ENCODE assay signal across 11 cellular contexts in the genomic region with DNA sequence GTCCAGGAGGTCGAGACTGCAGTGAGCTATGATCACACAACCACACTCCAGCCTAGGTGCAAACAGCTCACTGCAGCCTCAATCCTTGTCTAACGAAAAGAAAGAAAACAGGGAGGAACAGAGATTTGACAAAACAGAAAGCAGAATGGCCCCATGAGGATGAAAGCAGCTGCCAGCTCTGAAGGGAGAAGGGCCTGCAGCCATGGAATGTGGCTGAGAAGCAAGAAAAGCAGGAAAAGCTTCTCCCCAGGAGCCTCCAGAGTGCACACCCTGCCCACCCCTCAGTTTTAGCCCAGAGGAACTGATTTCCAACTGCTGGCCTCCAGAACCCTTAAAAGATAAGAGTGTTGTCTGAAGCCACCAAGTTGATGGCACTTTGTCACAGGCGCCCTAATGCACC. TPM values are rescaled to one million over a fixed set of nuclear protein-coding genes. Genes with fewer than 3 reads are reported as not detected.
DNase-seq lines count a peak whose midpoint lies in the region; ATAC-seq and TF ChIP-seq lines count a peak whose summit lies in the region.
"Had no signal": no experiment of that assay in that cellular context is flagged by ENCODE, and none has a peak within 500 bp of the region (broad histone marks: within the 10 kb centered on the region; RNA-seq: fewer than 3 reads in every experiment).

No MANE protein-coding gene starts in this region.

- peaks cover 96% of the 10 kb centered on the region for H3K4me1 Mint-ChIP-seq in activated T-cell treated with anti-CD3 and anti-CD28 coated beads, Interleukin-2, amount 50 U/mL, for 4 hours (ENCODE audit: low read depth)

- H3K4me3 ChIP-seq in breast epithelium (peak overlapping the region in 2 of 3 donors; percentile 2 to 13), mesendoderm (ENCODE audit: low read length) (no peak overlapping the region), upper lobe of right lung (no peak overlapping the region)

- H3K27me3 Mint-ChIP-seq in activated T-cell treated with anti-CD3 and anti-CD28 coated beads, Interleukin-2, amount 50 U/mL, for 4 hours (ENCODE audit: low read depth) = no peaks in the 10 kb centered on the region

- H3K36me3 Mint-ChIP-seq in activated T-cell treated with anti-CD3 and anti-CD28 coated beads, Interleukin-2, amount 50 U/mL, for 4 hours (ENCODE audit: insufficient read depth) = peaks cover 13% of the 10 kb centered on the region

- no CpG with 5 or more reads among the region's 3 CpGs for WGBS in mesendoderm (ENCODE audit: extremely low coverage, insufficient coverage, low lambda C conversion rate)

- no peak overlapping the region for H2AK5ac ChIP-seq in mesendoderm (ENCODE audit: low read length)

- intact Hi-C loops in breast epithelium (cut with DNase I; ENCODE audit: low total_unique reads) (no loop called here), upper lobe of right lung (cut with DNase I) (no loop called here)

- no peak for ATAC-seq in activated T-cell treated with anti-CD3 and anti-CD28 coated beads, Interleukin-2, amount 50 U/mL, for 4 hours
- ATAC-seq in upper lobe of right lung = no peak
- no peak for ATAC-seq in HG03025 (IDR thresholded peaks at IDR 0.05; ENCODE audit: low FRiP score, unreplicated experiment)

- DNase-seq in activated T-cell treated with anti-CD3 and anti-CD28 coated beads, Interleukin-2, amount 50 U/mL, for 4 hours = no peak
- no peak for DNase-seq in activated T-cell treated with anti-CD3 and anti-CD28 coated beads, Interleukin-2, amount 50 U/mL, for 48 hours
- DNase-seq in breast epithelium (ENCODE audit: low spot score in 2 of 2) (no peak), mesendoderm (peak; percentile 64), upper lobe of right lung (no peak), amygdala (lab: John Stamatoyannopoulos, UW) (no peak), NCI-H2171 (lab: John Stamatoyannopoulos, UW) (no peak)
- DNase-seq: BE2C; central memory CD4-positive, alpha-beta T cell; NCI-H1436 treated with DMSO at 0.1 percent for 48 hours had no signal

- TF ChIP-seq POLR2A in breast epithelium (IDR thresholded peaks at IDR 0.05) = no peak

- H3K27ac ChIP-seq in breast epithelium (peak overlapping the region; percentile 96 to 98), mesendoderm (ENCODE audit: low read depth, low read length) (peak overlapping the region; percentile 30), upper lobe of right lung (peak overlapping the region; percentile 95)

- no peak overlapping the region for H3K18ac ChIP-seq in mesendoderm (ENCODE audit: low read length)

- H3K27me3 ChIP-seq in breast epithelium (no peaks in the 10 kb centered on the region), mesendoderm (ENCODE audit: insufficient read depth, low read length, poor library complexity) (no peaks in the 10 kb centered on the region), upper lobe of right lung (no peaks in the 10 kb centered on the region)
- H3K27me3 ChIP-seq: BE2C had no signal

- no peak overlapping the region for H3K4me2 ChIP-seq in mesendoderm (ENCODE audit: low read length)

- TF ChIP-seq CTCF in breast epithelium (IDR thresholded peaks at IDR 0.05) (no peak), upper lobe of right lung (IDR thresholded peaks at IDR 0.05) (no peak)

- no peak overlapping the region for H3K4ac ChIP-seq in mesendoderm (ENCODE audit: low read depth, low read length)

- H3K36me3 ChIP-seq in breast epithelium = no peaks in the 10 kb centered on the region
- no peaks in the 10 kb centered on the region for H3K36me3 ChIP-seq in mesendoderm (ENCODE audit: control insufficient read depth, insufficient read depth, low read length)
- no peaks in the 10 kb centered on the region for H3K36me3 ChIP-seq in upper lobe of right lung
- H3K36me3 ChIP-seq: BE2C had no signal

- no peaks in the 10 kb centered on the region for H3K9me3 Mint-ChIP-seq in activated T-cell treated with anti-CD3 and anti-CD28 coated beads, Interleukin-2, amount 50 U/mL, for 4 hours

- H2BK5ac ChIP-seq in mesendoderm (ENCODE audit: low read length) = no peak overlapping the region

- H4K5ac ChIP-seq in mesendoderm (ENCODE audit: low read length) = no peak overlapping the region

- peak overlapping the region; percentile 57 for H3K4me3 Mint-ChIP-seq in activated T-cell treated with anti-CD3 and anti-CD28 coated beads, Interleukin-2, amount 50 U/mL, for 4 hours

- H3K4me1 ChIP-seq in breast epithelium = peaks cover 4 to 43% of the 10 kb centered on the region in 2 donors
- peaks cover 13% of the 10 kb centered on the region for H3K4me1 ChIP-seq in mesendoderm (ENCODE audit: control insufficient read depth, low read depth, low read length)
- peaks cover 77% of the 10 kb centered on the region for H3K4me1 ChIP-seq in upper lobe of right lung

- peaks cover 22% of the 10 kb centered on the region for H3K79me2 ChIP-seq in mesendoderm (ENCODE audit: control insufficient read depth, insufficient read depth, low read length)

- no peak overlapping the region for H3K23ac ChIP-seq in mesendoderm (ENCODE audit: low read length)

- H3K56ac ChIP-seq in mesendoderm (ENCODE audit: low read length) = no peak overlapping the region

- H2BK120ac ChIP-seq in mesendoderm (ENCODE audit: low read depth, low read length) = no peak overlapping the region

- peaks cover 13% of the 10 kb centered on the region for H3K79me1 ChIP-seq in mesendoderm (ENCODE audit: low read length)

- H3K9me3 ChIP-seq in breast epithelium (no peaks in the 10 kb centered on the region), upper lobe of right lung (no peaks in the 10 kb centered on the region)
- H3K9me3 ChIP-seq: BE2C had no signal

- no peak overlapping the region for H4K8ac ChIP-seq in mesendoderm (ENCODE audit: low read depth, low read length)

- H2BK15ac ChIP-seq in mesendoderm (replicated peaks; ENCODE audit: low read depth) = no peak overlapping the region

- no peak overlapping the region for H3K9ac ChIP-seq in mesendoderm (ENCODE audit: low read length)

RNA-seq across cellular contexts. Expression of a gene that starts 13.0 kb away (rescaled TPM):
- 10 to 100 TPM; 48.7 to 59.7 (median 57.1) TPM for total RNA-seq in activated T-cell treated with anti-CD3 and anti-CD28 coated beads, Interleukin-2, amount 50 U/mL, for 4 hours
- total RNA-seq in breast epithelium = 100 to 1,000 TPM in 2 of 3 donors, 10 to 100 TPM in 1; 97.3 to 155 (median 115) TPM
- 14.6 TPM for polyA plus RNA-seq in mesendoderm (2013, experiment 1 of 2)
- polyA plus RNA-seq in mesendoderm (2013, experiment 2 of 2) = 14.7 TPM
- 63.1 TPM for total RNA-seq in upper lobe of right lung

RNA-seq across cellular contexts. Expression of a gene that starts 40.1 kb away (rescaled TPM):
- total RNA-seq in activated T-cell treated with anti-CD3 and anti-CD28 coated beads, Interleukin-2, amount 50 U/mL, for 4 hours = 1 to 10 TPM; 6.2 to 7.6 (median 6.3) TPM
- total RNA-seq in breast epithelium (10 to 100 TPM; 20.5 to 32.8 (median 22.9) TPM), upper lobe of right lung (17.9 TPM)
- 5.0 TPM for polyA plus RNA-seq in mesendoderm (2013, experiment 1 of 2)
- polyA plus RNA-seq in mesendoderm (2013, experiment 2 of 2) = 4.4 TPM

Comparison
In these comparisons a context has a peak if more than half of its experiments do, and no peak if none do; other contexts are left out.
1. H3K27ac ChIP-seq: peak in every context shown above with its lines; median percentile 97 in breast epithelium; 95 in upper lobe of right lung; 30 in mesendoderm.
2. H3K4me3 ChIP-seq: peak in breast epithelium (2 of 3); none in mesendoderm (single experiment) and upper lobe of right lung (single experiment).